ENCODE assay signal across 9 cellular contexts in genomic region chr6:132365319-132365907, GRCh38. TPM values are rescaled to one million over a fixed set of nuclear protein-coding genes. Genes with fewer than 3 reads are reported as not detected.
DNase-seq lines count a peak whose midpoint lies in the region; ATAC-seq and TF ChIP-seq lines count a peak whose summit lies in the region.
"Had no signal": no experiment of that assay in that cellular context is flagged by ENCODE, and none has a peak within 500 bp of the region (broad histone marks: within the 10 kb centered on the region; RNA-seq: fewer than 3 reads in every experiment).

No MANE protein-coding gene starts in this region.

- peak; percentile 84 for ATAC-seq in activated CD4-positive, alpha-beta T cell treated with anti-CD3 and anti-CD28 coated beads for 36 hours
- ATAC-seq in HG02852 (IDR thresholded peaks at IDR 0.05; ENCODE audit: unreplicated experiment) (peak; percentile 95), sciatic nerve (peak; percentile 91)
- ATAC-seq: A549 had no signal

- H3K27me3 ChIP-seq in SK-N-SH (ENCODE audit: insufficient read depth): no peaks in the 10 kb centered on the region

- TF ChIP-seq EP300 in SK-N-SH (IDR thresholded peaks at IDR 0.05; ENCODE audit: borderline replicate concordance in 1 of 2, low read depth in 1 of 2, low read length in 1 of 2): peak in 1 of 2 experiments; percentile 52; a peak in 2 of 4 replicates

- no peaks in the 10 kb centered on the region for H3K9me3 ChIP-seq in SK-N-SH
- H3K9me3 ChIP-seq: A549 had no signal

- intact Hi-C loops in activated CD4-positive, alpha-beta T cell treated with anti-CD3 and anti-CD28 coated beads for 36 hours (cut with DNase I, micrococcal nuclease): loop anchor here in 1 of 2 experiments (5.0 kb wide), 1 partner anchor 43 kb away; no protein-coding TSS in a partner anchor
- intact Hi-C loops in sciatic nerve (cut with DNase I): no loop called here
- intact Hi-C loops in CD14-positive monocyte (cut with micrococcal nuclease): no loop called here

- no peaks in the 10 kb centered on the region for H3K9me2 ChIP-seq in SK-N-SH

- no peak for TF ChIP-seq RAD21 in SK-N-SH (IDR thresholded peaks at IDR 0.05; ENCODE audit: low read length)

- H4K20me1 ChIP-seq in SK-N-SH (ENCODE audit: insufficient read depth): no peaks in the 10 kb centered on the region

- H3K36me3 Mint-ChIP-seq in activated CD4-positive, alpha-beta T cell treated with anti-CD3 and anti-CD28 coated beads for 36 hours (ENCODE audit: low read depth): no peaks in the 10 kb centered on the region
- no peaks in the 10 kb centered on the region for H3K36me3 Mint-ChIP-seq in CD14-positive monocyte

- no peaks in the 10 kb centered on the region for H3K79me2 ChIP-seq in SK-N-SH (ENCODE audit: insufficient read depth)

- no peak overlapping the region for H3K9ac ChIP-seq in SK-N-SH

- H3K27ac ChIP-seq in SK-N-SH (ENCODE audit: low read depth in 2 of 2, low read length in 1 of 2) (peak overlapping the region; percentile 37 to 83), coronary artery (no peak overlapping the region)
- H3K27ac ChIP-seq: A549 had no signal

- H3K27me3 Mint-ChIP-seq in activated CD4-positive, alpha-beta T cell treated with anti-CD3 and anti-CD28 coated beads for 36 hours: peaks cover 38% of the 10 kb centered on the region
- no peaks in the 10 kb centered on the region for H3K27me3 Mint-ChIP-seq in CD14-positive monocyte (ENCODE audit: low read depth in 3 of 3)

- H3K4me1 Mint-ChIP-seq in activated CD4-positive, alpha-beta T cell treated with anti-CD3 and anti-CD28 coated beads for 36 hours: peaks cover 12% of the 10 kb centered on the region
- H3K4me1 Mint-ChIP-seq in CD14-positive monocyte: no peaks in the 10 kb centered on the region

- POLR2A ChIA-PET in activated CD4-positive, alpha-beta T cell treated with anti-CD3 and anti-CD28 coated beads for 36 hours (lab: Charles Lee): no interaction called here
- POLR2A ChIA-PET in SK-N-SH (lab: Yijun Ruan, JAX): no interaction called here

- H3K4me2 ChIP-seq in SK-N-SH: 0 out of 2 replicates have a peak overlapping the region, but pooled peaks have one; percentile 5
- H3K4me2 ChIP-seq: A549 had no signal

- peaks cover 7% of the 10 kb centered on the region for H3F3A ChIP-seq in SK-N-SH (replicated peaks; ENCODE audit: insufficient read depth)

- 18% methylated on average over 3 of the region's 3 CpGs for WGBS in SK-N-SH (ENCODE audit: low lambda C conversion rate)

- H3K36me3 ChIP-seq in SK-N-SH (replicated peaks in 1 of 2; ENCODE audit: control insufficient read depth in 1 of 2, insufficient read depth in 2 of 2, low read length in 1 of 2): peaks cover 8 to 23% of the 10 kb centered on the region in 2 experiments

- TF ChIP-seq CTCF in SK-N-SH (IDR thresholded peaks at IDR 0.05) (no peak), coronary artery (IDR thresholded peaks at IDR 0.05) (no peak), foreskin fibroblast (IDR thresholded peaks at IDR 0.05; ENCODE audit: low read depth, low read length) (no peak), CD14-positive monocyte (IDR thresholded peaks at IDR 0.05) (no peak)

- H3K4me3 Mint-ChIP-seq in activated CD4-positive, alpha-beta T cell treated with anti-CD3 and anti-CD28 coated beads for 36 hours: no peak overlapping the region
- no peak overlapping the region for H3K4me3 Mint-ChIP-seq in CD14-positive monocyte

- peak overlapping the region; percentile 39; the same call in 1 of the 2 replicates for H2AFZ ChIP-seq in SK-N-SH (ENCODE audit: low read depth)

- H3K4me3 ChIP-seq in SK-N-SH (ENCODE audit: low read depth in 2 of 2, low read length in 1 of 2) (no peak overlapping the region), coronary artery (no peak overlapping the region), foreskin fibroblast (ENCODE audit: low read depth in 1 of 2, low read length in 2 of 2) (no peak overlapping the region)
- H3K4me3 ChIP-seq: A549 had no signal

- CTCF ChIA-PET in activated CD4-positive, alpha-beta T cell treated with anti-CD3 and anti-CD28 coated beads for 36 hours (lab: Charles Lee): no interaction called here
- CTCF ChIA-PET in SK-N-SH (lab: Yijun Ruan, JAX): interaction anchor here (0.6 to 1.1 kb wide), 2 partner anchors 119 to 230 kb away, joined by 3 to 4 read pairs; no protein-coding TSS in a partner anchor

- H3K4me1 ChIP-seq in SK-N-SH (ENCODE audit: control insufficient read depth in 1 of 2, insufficient read depth in 2 of 2, low read depth in 1 of 2, low read length in 1 of 2): peaks cover 0 to 4% of the 10 kb centered on the region in 2 experiments; a peak in 2 of 4 replicates
- H3K4me1 ChIP-seq: A549 had no signal

- H3K27ac Mint-ChIP-seq in activated CD4-positive, alpha-beta T cell treated with anti-CD3 and anti-CD28 coated beads for 36 hours: no peak overlapping the region
- H3K27ac Mint-ChIP-seq in CD14-positive monocyte: no peak overlapping the region

- no peak for DNase-seq in activated CD4-positive, alpha-beta T cell treated with anti-CD3 and anti-CD28 coated beads for 36 hours
- DNase-seq in activated CD4-positive, alpha-beta T cell treated with anti-CD3 and anti-CD28 coated beads for 1 hour: no peak
- DNase-seq in SK-N-SH (no peak), sciatic nerve (ENCODE audit: low spot score) (no peak), coronary artery (ENCODE audit: low spot score) (no peak), foreskin fibroblast (no peak), CD14-positive monocyte (ENCODE audit: low spot score) (no peak)

- H3K9me3 Mint-ChIP-seq in activated CD4-positive, alpha-beta T cell treated with anti-CD3 and anti-CD28 coated beads for 36 hours (ENCODE audit: low read depth): no peaks in the 10 kb centered on the region
- H3K9me3 Mint-ChIP-seq in CD14-positive monocyte: no peaks in the 10 kb centered on the region

TF ChIP-seq in SK-N-SH, 30 proteins besides CTCF, POLR2A, EP300 and RAD21:
- TF ChIP-seq IRF3 (IDR thresholded peaks at IDR 0.05; ENCODE audit: low read depth, low read length): no peak
- TF ChIP-seq, protein P1, sequence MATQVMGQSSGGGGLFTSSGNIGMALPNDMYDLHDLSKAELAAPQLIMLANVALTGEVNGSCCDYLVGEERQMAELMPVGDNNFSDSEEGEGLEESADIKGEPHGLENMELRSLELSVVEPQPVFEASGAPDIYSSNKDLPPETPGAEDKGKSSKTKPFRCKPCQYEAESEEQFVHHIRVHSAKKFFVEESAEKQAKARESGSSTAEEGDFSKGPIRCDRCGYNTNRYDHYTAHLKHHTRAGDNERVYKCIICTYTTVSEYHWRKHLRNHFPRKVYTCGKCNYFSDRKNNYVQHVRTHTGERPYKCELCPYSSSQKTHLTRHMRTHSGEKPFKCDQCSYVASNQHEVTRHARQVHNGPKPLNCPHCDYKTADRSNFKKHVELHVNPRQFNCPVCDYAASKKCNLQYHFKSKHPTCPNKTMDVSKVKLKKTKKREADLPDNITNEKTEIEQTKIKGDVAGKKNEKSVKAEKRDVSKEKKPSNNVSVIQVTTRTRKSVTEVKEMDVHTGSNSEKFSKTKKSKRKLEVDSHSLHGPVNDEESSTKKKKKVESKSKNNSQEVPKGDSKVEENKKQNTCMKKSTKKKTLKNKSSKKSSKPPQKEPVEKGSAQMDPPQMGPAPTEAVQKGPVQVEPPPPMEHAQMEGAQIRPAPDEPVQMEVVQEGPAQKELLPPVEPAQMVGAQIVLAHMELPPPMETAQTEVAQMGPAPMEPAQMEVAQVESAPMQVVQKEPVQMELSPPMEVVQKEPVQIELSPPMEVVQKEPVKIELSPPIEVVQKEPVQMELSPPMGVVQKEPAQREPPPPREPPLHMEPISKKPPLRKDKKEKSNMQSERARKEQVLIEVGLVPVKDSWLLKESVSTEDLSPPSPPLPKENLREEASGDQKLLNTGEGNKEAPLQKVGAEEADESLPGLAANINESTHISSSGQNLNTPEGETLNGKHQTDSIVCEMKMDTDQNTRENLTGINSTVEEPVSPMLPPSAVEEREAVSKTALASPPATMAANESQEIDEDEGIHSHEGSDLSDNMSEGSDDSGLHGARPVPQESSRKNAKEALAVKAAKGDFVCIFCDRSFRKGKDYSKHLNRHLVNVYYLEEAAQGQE (IDR thresholded peaks at IDR 0.05; ENCODE audit: low read depth, low read length): no peak
- no peak for TF ChIP-seq FOSL2 (IDR thresholded peaks at IDR 0.05; ENCODE audit: borderline replicate concordance, low read depth)
- TF ChIP-seq, protein P2, sequence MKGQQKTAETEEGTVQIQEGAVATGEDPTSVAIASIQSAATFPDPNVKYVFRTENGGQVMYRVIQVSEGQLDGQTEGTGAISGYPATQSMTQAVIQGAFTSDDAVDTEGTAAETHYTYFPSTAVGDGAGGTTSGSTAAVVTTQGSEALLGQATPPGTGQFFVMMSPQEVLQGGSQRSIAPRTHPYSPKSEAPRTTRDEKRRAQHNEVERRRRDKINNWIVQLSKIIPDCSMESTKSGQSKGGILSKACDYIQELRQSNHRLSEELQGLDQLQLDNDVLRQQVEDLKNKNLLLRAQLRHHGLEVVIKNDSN (IDR thresholded peaks at IDR 0.05; ENCODE audit: borderline replicate concordance, low read depth): no peak
- TF ChIP-seq EZH2phosphoT487 (IDR thresholded peaks at IDR 0.05; ENCODE audit: borderline replicate concordance, low read depth): no peak
- TF ChIP-seq MAX (IDR thresholded peaks at IDR 0.05; ENCODE audit: low read depth): peak; percentile 36; the same call in 1 of the 2 replicates
- TF ChIP-seq RXRA (IDR thresholded peaks at IDR 0.05; ENCODE audit: borderline replicate concordance, low read depth): no peak
- no peak for TF ChIP-seq TCF12 (IDR thresholded peaks at IDR 0.05)

RNA-seq across cellular contexts. Expression of gene MOXD1, which starts 35.9 kb away (rescaled TPM):
- not detected for total RNA-seq in activated CD4-positive, alpha-beta T cell treated with anti-CD3 and anti-CD28 coated beads for 36 hours
- polyA plus RNA-seq in SK-N-SH (2012; rRNA removed) (252 and 379 TPM in 2 replicates), CD14-positive monocyte (not detected)
- polyA plus RNA-seq in SK-N-SH (2012; cell fraction: cytosol; rRNA removed): 385 and 417 TPM in 2 replicates
- polyA plus RNA-seq in SK-N-SH (2012; cell fraction: nucleus; rRNA removed): 88.2 and 221 TPM in 2 replicates
- total RNA-seq in sciatic nerve: 14.2 TPM

Comparison
In these comparisons a context has a peak if more than half of its experiments do, and no peak if none do; other contexts are left out.
1. H3K27ac ChIP-seq: peak in SK-N-SH (2 of 2); none in coronary artery (0 of 2).
2. RNA of gene MOXD1, which starts 35.9 kb away (total RNA-seq): 14.2 TPM in sciatic nerve (single experiment); not detected in activated CD4-positive, alpha-beta T cell treated with anti-CD3 and anti-CD28 coated beads for 36 hours; every median in the first group is over 10 times any median in the second.
3. Peak in every context shown above with its lines, with median percentiles within 50 percentile points of each other: ATAC-seq.